Comparison of ENCODE assay signal across 8 cellular contexts in genomic region chr7:76359111-76359986, GRCh38. TPM values are rescaled to one million over a fixed set of nuclear protein-coding genes. Genes with fewer than 3 reads are reported as not detected.
DNase-seq lines count a peak whose midpoint lies in the region; ATAC-seq and TF ChIP-seq lines count a peak whose summit lies in the region.

No MANE protein-coding gene starts in this region.

- peak; percentile 73 for TF ChIP-seq CTCF in PC-3 (conservative IDR thresholded peaks at IDR 0.05; ENCODE audit: low read depth, low read length)

- H2AFZ ChIP-seq in PC-3 (ENCODE audit: low read length): peak overlapping the region; percentile 83

- H3K4me3 Mint-ChIP-seq in activated T-cell treated with anti-CD3 and anti-CD28 coated beads, Interleukin-2, amount 50 U/mL, for 24 hours: peak overlapping the region; percentile 89

- intact Hi-C loops in PC-3 (cut with micrococcal nuclease): loop anchor here (1.0 to 2.0 kb wide), 4 partner anchors 19 to 68 kb away; no protein-coding TSS in a partner anchor

- DNase-seq in DMS53 treated with DMSO at 0.1 percent for 48 hours (lab: John Stamatoyannopoulos, UW; ENCODE audit: unreplicated experiment) (peak; percentile 98), KBM-7 (peak; percentile 97), PC-3 (peak; percentile 95), erythroblast (lab: John Stamatoyannopoulos, UW) (peak; percentile 98)
- peak; percentile 94 for DNase-seq in activated T-cell treated with anti-CD3 and anti-CD28 coated beads, Interleukin-2, amount 50 U/mL, for 24 hours
- DNase-seq in stimulated activated CD8-positive, alpha-beta memory T cell treated with anti-CD3 and anti-CD28 coated beads, Interleukin-7, amount 100 ng/mL, for 1 hour (ENCODE audit: low read depth in 2 of 2): peak; percentile 80 to 85

- ATAC-seq in GM21723 (IDR thresholded peaks at IDR 0.05; ENCODE audit: unreplicated experiment) (peak; percentile 89), PC-3 (peak; percentile 93)

- peaks cover 47% of the 10 kb centered on the region for H3K4me1 Mint-ChIP-seq in activated T-cell treated with anti-CD3 and anti-CD28 coated beads, Interleukin-2, amount 50 U/mL, for 24 hours (ENCODE audit: low read depth)

- H3K27me3 ChIP-seq in PC-3 (ENCODE audit: low read length) (no peaks in the 10 kb centered on the region), mucosa of stomach (ENCODE audit: control insufficient read depth, insufficient read depth, low read length) (no peaks in the 10 kb centered on the region)

- peak overlapping the region; percentile 89 for H3K4me2 ChIP-seq in PC-3 (ENCODE audit: low read length)

- H3K27ac Mint-ChIP-seq in activated T-cell treated with anti-CD3 and anti-CD28 coated beads, Interleukin-2, amount 50 U/mL, for 24 hours: peak overlapping the region; percentile 98

- H3F3A ChIP-seq in PC-3 (ENCODE audit: low read length, unreplicated experiment): no peaks in the 10 kb centered on the region

- TF ChIP-seq POLR2A in erythroblast (IDR thresholded peaks at IDR 0.05; ENCODE audit: low read length): no peak

- peak overlapping the region; percentile 75 for H3K27ac ChIP-seq in PC-3 (ENCODE audit: low read length)

- H3K36me3 ChIP-seq in PC-3 (ENCODE audit: low read depth, low read length) (peaks cover 31% of the 10 kb centered on the region), mucosa of stomach (ENCODE audit: control insufficient read depth, insufficient read depth, low read length) (no peaks in the 10 kb centered on the region)

- H3K9ac ChIP-seq in PC-3 (ENCODE audit: low read length) (peak overlapping the region; percentile 95), mucosa of stomach (ENCODE audit: low read length) (peak overlapping the region; percentile 93)

- POLR2A ChIA-PET in PC-3 (lab: Charles Lee; ENCODE audit: unreplicated experiment): interaction anchor here (0.6 to 1.0 kb wide), 4 partner anchors 33 to 291 kb away, joined by 3 to 7 read pairs (median 4); no protein-coding TSS in a partner anchor

- H3K9me3 Mint-ChIP-seq in activated T-cell treated with anti-CD3 and anti-CD28 coated beads, Interleukin-2, amount 50 U/mL, for 24 hours: no peaks in the 10 kb centered on the region

- H4K20me1 ChIP-seq in PC-3 (ENCODE audit: low read length): peaks cover 42% of the 10 kb centered on the region

- CTCF ChIA-PET in PC-3 (lab: Charles Lee): interaction anchor here (0.6 kb wide), 2 partner anchors 31 to 41 kb away, joined by 3 to 4 read pairs; no protein-coding TSS in a partner anchor

- BruUV-seq in PC-3 (replicated peaks; lab: Mats Ljungman, UMichigan): TSS peak; percentile 94

- peaks cover 40% of the 10 kb centered on the region for H3K36me3 Mint-ChIP-seq in activated T-cell treated with anti-CD3 and anti-CD28 coated beads, Interleukin-2, amount 50 U/mL, for 24 hours (ENCODE audit: low read depth)

- H3K9me2 ChIP-seq in PC-3 (replicated peaks; ENCODE audit: low read length): no peaks in the 10 kb centered on the region

- peaks cover 30% of the 10 kb centered on the region for H3K4me1 ChIP-seq in PC-3 (ENCODE audit: insufficient read depth, low read length)
- H3K4me1 ChIP-seq in mucosa of stomach (ENCODE audit: control insufficient read depth, insufficient read depth, low read length): peaks cover 27% of the 10 kb centered on the region

- H3K27me3 Mint-ChIP-seq in activated T-cell treated with anti-CD3 and anti-CD28 coated beads, Interleukin-2, amount 50 U/mL, for 24 hours: no peaks in the 10 kb centered on the region

- H3K4me3 ChIP-seq in PC-3 (ENCODE audit: low read length) (peak overlapping the region; percentile 95), mucosa of stomach (ENCODE audit: low read length) (peak overlapping the region; percentile 88)

- no peaks in the 10 kb centered on the region for H3K9me3 ChIP-seq in PC-3 (ENCODE audit: low read length)
- H3K9me3 ChIP-seq in mucosa of stomach (ENCODE audit: control insufficient read depth, low read length): no peaks in the 10 kb centered on the region

- H3K79me2 ChIP-seq in PC-3 (ENCODE audit: low read length): peaks cover 44% of the 10 kb centered on the region

- in situ Hi-C loops in KBM-7 (cut with MboI; ENCODE audit: low pct_unique_long_range_greater_than_20kb, low sequenced_read_pairs): no loop called here

RNA-seq across cellular contexts. Expression of gene YWHAG, which starts 0.6 kb away (rescaled TPM):
- total RNA-seq in PC-3 (2014; rRNA removed): 42.2 and 54.4 TPM in 2 replicates

RNA-seq across cellular contexts. Expression of gene SSC4D, which starts 50.1 kb away (rescaled TPM):
- total RNA-seq in PC-3 (2014; rRNA removed): 0.86 and 1.3 TPM in 2 replicates

RNA-seq across cellular contexts. Expression of gene HSPB1, which starts 56.9 kb away (rescaled TPM):
- 166 and 189 TPM in 2 replicates for total RNA-seq in PC-3 (2014; rRNA removed)

Comparison
In these comparisons a context has a peak if more than half of its experiments do, and no peak if none do; other contexts are left out.
1. Peak in every context shown above with its lines: DNase-seq, ATAC-seq, H3K4me3 ChIP-seq and H3K27ac ChIP-seq.